In the genomic region with DNA sequence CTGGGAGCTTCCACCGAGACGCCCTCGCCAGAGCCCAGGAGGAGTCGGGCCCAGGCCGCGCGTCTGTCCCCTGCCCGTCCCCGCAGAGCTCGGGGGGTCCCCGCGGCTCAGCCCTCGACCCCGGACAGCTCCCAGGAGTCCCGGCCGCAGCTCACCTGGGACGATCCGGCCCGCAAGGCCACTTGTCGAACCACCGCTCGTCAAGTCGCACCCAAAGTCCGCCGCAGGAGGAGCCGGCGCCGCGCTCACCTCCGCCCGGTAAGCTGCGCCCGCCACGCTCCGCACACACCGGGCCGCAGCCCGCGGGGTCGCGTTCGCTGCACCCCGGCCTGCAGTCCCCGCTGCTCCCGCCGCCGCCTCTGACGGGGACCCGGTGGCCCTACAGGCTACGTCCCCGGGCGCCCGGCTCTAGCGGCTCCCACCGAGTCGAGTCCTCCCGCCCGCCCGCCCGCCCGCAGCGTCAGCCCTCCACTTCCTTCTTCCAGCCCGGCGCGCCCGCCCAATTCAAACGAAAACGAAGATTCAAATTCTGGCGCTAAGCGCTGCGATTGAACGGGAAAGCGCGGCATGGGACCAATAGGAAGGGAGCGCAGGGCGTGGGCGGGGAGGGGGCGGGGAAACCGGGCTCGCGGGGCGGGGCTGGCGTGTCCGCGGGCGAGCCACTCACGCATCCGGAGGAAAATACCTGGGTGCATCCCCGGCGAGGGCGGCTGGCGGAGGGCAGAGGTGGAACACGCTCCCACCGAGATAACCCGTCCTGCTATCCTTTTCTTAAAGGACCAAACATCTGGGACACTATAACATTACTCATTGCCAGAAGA, we compare ENCODE assay signal across 8 cellular contexts. TPM values are rescaled to one million over a fixed set of nuclear protein-coding genes. Genes with fewer than 3 reads are reported as not detected.
DNase-seq lines count a peak whose midpoint lies in the region; ATAC-seq and TF ChIP-seq lines count a peak whose summit lies in the region.

A gene with protein sequence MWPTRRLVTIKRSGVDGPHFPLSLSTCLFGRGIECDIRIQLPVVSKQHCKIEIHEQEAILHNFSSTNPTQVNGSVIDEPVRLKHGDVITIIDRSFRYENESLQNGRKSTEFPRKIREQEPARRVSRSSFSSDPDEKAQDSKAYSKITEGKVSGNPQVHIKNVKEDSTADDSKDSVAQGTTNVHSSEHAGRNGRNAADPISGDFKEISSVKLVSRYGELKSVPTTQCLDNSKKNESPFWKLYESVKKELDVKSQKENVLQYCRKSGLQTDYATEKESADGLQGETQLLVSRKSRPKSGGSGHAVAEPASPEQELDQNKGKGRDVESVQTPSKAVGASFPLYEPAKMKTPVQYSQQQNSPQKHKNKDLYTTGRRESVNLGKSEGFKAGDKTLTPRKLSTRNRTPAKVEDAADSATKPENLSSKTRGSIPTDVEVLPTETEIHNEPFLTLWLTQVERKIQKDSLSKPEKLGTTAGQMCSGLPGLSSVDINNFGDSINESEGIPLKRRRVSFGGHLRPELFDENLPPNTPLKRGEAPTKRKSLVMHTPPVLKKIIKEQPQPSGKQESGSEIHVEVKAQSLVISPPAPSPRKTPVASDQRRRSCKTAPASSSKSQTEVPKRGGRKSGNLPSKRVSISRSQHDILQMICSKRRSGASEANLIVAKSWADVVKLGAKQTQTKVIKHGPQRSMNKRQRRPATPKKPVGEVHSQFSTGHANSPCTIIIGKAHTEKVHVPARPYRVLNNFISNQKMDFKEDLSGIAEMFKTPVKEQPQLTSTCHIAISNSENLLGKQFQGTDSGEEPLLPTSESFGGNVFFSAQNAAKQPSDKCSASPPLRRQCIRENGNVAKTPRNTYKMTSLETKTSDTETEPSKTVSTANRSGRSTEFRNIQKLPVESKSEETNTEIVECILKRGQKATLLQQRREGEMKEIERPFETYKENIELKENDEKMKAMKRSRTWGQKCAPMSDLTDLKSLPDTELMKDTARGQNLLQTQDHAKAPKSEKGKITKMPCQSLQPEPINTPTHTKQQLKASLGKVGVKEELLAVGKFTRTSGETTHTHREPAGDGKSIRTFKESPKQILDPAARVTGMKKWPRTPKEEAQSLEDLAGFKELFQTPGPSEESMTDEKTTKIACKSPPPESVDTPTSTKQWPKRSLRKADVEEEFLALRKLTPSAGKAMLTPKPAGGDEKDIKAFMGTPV (N-terminal part only) (minus strand): TSS at position 480 of the 821 bp plus-strand sequence. CDS start 756 bp downstream, outside the sequence.

- H3K27ac ChIP-seq in GM23338 (ENCODE audit: low read depth), result no peak within 1 kb of the TSS
- H3K27ac ChIP-seq in Karpas-422 (ENCODE audit: low read length), result peak within 1 kb of the TSS; percentile 65
- H3K27ac ChIP-seq in RWPE1, result peak within 1 kb of the TSS; percentile 83

- no peak within 1 kb of the TSS for H3K27ac Mint-ChIP-seq in GM23338
- peak within 1 kb of the TSS in 2 of 3 experiments; percentile 41 to 52 for H3K27ac Mint-ChIP-seq in nephron

- H3K9ac ChIP-seq in Karpas-422 (ENCODE audit: low read length), result peak within 1 kb of the TSS; percentile 97

- peaks cover 25% of the 10 kb centered on the region for H4K20me1 ChIP-seq in GM23338 (replicated peaks; ENCODE audit: insufficient read depth)
- H4K20me1 ChIP-seq in Karpas-422 (ENCODE audit: insufficient read depth, low read depth, low read length), result peaks cover 9% of the 10 kb centered on the region; the same call in 1 of the 2 replicates

- peak within 1 kb of the TSS; percentile 97 for H2AFZ ChIP-seq in GM23338
- peak within 1 kb of the TSS; percentile 99 for H2AFZ ChIP-seq in Karpas-422 (ENCODE audit: low read length)

- CTCF ChIA-PET in RWPE1 (lab: Yijun Ruan, JAX), result interaction anchor here (0.7 kb wide), 1 partner anchor 1681 kb away, joined by 3 read pairs; no protein-coding TSS in a partner anchor

- H3K9me3 Mint-ChIP-seq in GM23338, result no peaks in the 10 kb centered on the region
- no peaks in the 10 kb centered on the region for H3K9me3 Mint-ChIP-seq in nephron

- H3K27me3 ChIP-seq in GM23338 (ENCODE audit: insufficient read depth), result no peaks in the 10 kb centered on the region
- no peaks in the 10 kb centered on the region for H3K27me3 ChIP-seq in Karpas-422 (ENCODE audit: low read length)

- DNase-seq in EH (ENCODE audit: low read depth) (peak; percentile 93), GM23338 (ENCODE audit: low spot score) (peak; percentile 97), Karpas-422 (peak; percentile 98), RWPE1 (ENCODE audit: low spot score) (peak; percentile 99), fibroblast of the aortic adventitia (ENCODE audit: low read depth) (peak; percentile 81)
- peak; percentile 71 to 84 for DNase-seq in activated T-helper 1 cell treated with anti-CD3 and anti-CD28 coated beads, Interleukin-2, amount 50 U/mL, for 16 hours (ENCODE audit: low read depth in 1 of 2, low spot score in 1 of 2)
- peak; percentile 93 for DNase-seq in stimulated activated naive CD4-positive, alpha-beta T cell treated with Interleukin-2 at 50 U/mL for 16 hours (lab: John Stamatoyannopoulos, UW)

- H3K9me2 ChIP-seq in GM23338 (ENCODE audit: insufficient read depth), result no peaks in the 10 kb centered on the region
- H3K9me2 ChIP-seq in Karpas-422 (replicated peaks; ENCODE audit: insufficient read depth, low read length), result no peaks in the 10 kb centered on the region

- H3K36me3 Mint-ChIP-seq in GM23338 (ENCODE audit: low read depth) (peaks cover 20% of the 10 kb centered on the region; the same call in 2 of the 3 replicates), nephron (ENCODE audit: low read depth) (peaks cover 24% of the 10 kb centered on the region)

- TF ChIP-seq CTCF in GM23338 (conservative IDR thresholded peaks at IDR 0.05; ENCODE audit: low read depth in 2 of 2) (no peak), RWPE1 (conservative IDR thresholded peaks at IDR 0.05; ENCODE audit: low read depth) (no peak), fibroblast of the aortic adventitia (IDR thresholded peaks at IDR 0.05; ENCODE audit: insufficient read depth, low read length) (no peak), nephron (IDR thresholded peaks at IDR 0.05; ENCODE audit: unreplicated experiment in 3 of 3) (no peak)

- peaks cover 8% of the 10 kb centered on the region for H3K27me3 Mint-ChIP-seq in GM23338 (ENCODE audit: insufficient read depth, low read depth, poor library complexity)
- peaks cover 13% of the 10 kb centered on the region for H3K27me3 Mint-ChIP-seq in nephron (ENCODE audit: low read depth)

- POLR2A ChIA-PET in RWPE1 (lab: Yijun Ruan, JAX; ENCODE audit: low non-redundant PET), result no interaction called here

- no peaks in the 10 kb centered on the region for H3K9me3 ChIP-seq in Karpas-422 (ENCODE audit: low read length)

- ATAC-seq in GM23338, result peak; percentile 83

- H3K79me2 ChIP-seq in GM23338 (replicated peaks; ENCODE audit: insufficient read depth) (peaks cover 45% of the 10 kb centered on the region), Karpas-422 (ENCODE audit: low read length) (peaks cover 46% of the 10 kb centered on the region)

- H3K4me1 ChIP-seq in GM23338 (ENCODE audit: insufficient read depth) (peaks cover 24% of the 10 kb centered on the region), Karpas-422 (ENCODE audit: low read length) (peaks cover 31% of the 10 kb centered on the region)

- H3K4me3 Mint-ChIP-seq in GM23338 (peak within 1 kb of the TSS; percentile 92), nephron (peak within 1 kb of the TSS; percentile 95)

- H3K4me1 Mint-ChIP-seq in GM23338, result peaks cover 24% of the 10 kb centered on the region
- H3K4me1 Mint-ChIP-seq in nephron, result peaks cover 29% of the 10 kb centered on the region

- no peaks in the 10 kb centered on the region for H3F3A ChIP-seq in GM23338 (replicated peaks; ENCODE audit: low read depth)

- peak within 1 kb of the TSS; percentile 94 for H3K4me3 ChIP-seq in GM23338
- H3K4me3 ChIP-seq in Karpas-422 (ENCODE audit: low read length), result peak within 1 kb of the TSS; percentile 91
- peak within 1 kb of the TSS; percentile 75 for H3K4me3 ChIP-seq in fibroblast of the aortic adventitia (ENCODE audit: low read depth, low read length)

- H3K4me2 ChIP-seq in GM23338 (peak within 1 kb of the TSS; percentile 97), Karpas-422 (ENCODE audit: low read depth, low read length, poor library complexity, severe bottlenecking) (peak within 1 kb of the TSS; percentile 98)

- H3K36me3 ChIP-seq in GM23338 (ENCODE audit: insufficient read depth) (peaks cover 12% of the 10 kb centered on the region), Karpas-422 (ENCODE audit: insufficient read depth, low read length) (peaks cover 31% of the 10 kb centered on the region)

TF ChIP-seq in GM23338, 12 proteins besides CTCF, POLR2A, EP300 and RAD21 (continues in another document):
- TF ChIP-seq ZNF331 (CRISPR knock-in tag; IDR thresholded peaks at IDR 0.05; ENCODE audit: low read depth), result no peak
- TF ChIP-seq STAT1 (IDR thresholded peaks at IDR 0.05; ENCODE audit: unreplicated experiment), result no peak
- no peak for TF ChIP-seq EZH2 (IDR thresholded peaks at IDR 0.05; ENCODE audit: low read depth, unreplicated experiment)
- TF ChIP-seq, protein P1, sequence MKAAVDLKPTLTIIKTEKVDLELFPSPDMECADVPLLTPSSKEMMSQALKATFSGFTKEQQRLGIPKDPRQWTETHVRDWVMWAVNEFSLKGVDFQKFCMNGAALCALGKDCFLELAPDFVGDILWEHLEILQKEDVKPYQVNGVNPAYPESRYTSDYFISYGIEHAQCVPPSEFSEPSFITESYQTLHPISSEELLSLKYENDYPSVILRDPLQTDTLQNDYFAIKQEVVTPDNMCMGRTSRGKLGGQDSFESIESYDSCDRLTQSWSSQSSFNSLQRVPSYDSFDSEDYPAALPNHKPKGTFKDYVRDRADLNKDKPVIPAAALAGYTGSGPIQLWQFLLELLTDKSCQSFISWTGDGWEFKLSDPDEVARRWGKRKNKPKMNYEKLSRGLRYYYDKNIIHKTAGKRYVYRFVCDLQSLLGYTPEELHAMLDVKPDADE (IDR thresholded peaks at IDR 0.05), result no peak

RNA-seq across cellular contexts. Expression of the gene that starts here (rescaled TPM):
- total RNA-seq in GM23338 (2014; rRNA removed; shearing (Covaris generic)), result 51.3 and 58.0 TPM in 2 replicates
- 88.7 and 103 TPM in 2 replicates for polyA plus RNA-seq in GM23338 (2016; fragmentation: Nextera tagmentation; extraction: Ambion mirVana)
- total RNA-seq in Karpas-422 (2014; rRNA removed; shearing (Covaris generic); ENCODE audit: low replicate concordance), result 23.7 and 33.1 TPM in 2 replicates
- 1.6 and 38.7 TPM in 2 replicates for total RNA-seq in fibroblast of the aortic adventitia (ENCODE audit: low replicate concordance)
